Comparison of ENCODE assay signal across 9 cellular contexts in the genomic region with DNA sequence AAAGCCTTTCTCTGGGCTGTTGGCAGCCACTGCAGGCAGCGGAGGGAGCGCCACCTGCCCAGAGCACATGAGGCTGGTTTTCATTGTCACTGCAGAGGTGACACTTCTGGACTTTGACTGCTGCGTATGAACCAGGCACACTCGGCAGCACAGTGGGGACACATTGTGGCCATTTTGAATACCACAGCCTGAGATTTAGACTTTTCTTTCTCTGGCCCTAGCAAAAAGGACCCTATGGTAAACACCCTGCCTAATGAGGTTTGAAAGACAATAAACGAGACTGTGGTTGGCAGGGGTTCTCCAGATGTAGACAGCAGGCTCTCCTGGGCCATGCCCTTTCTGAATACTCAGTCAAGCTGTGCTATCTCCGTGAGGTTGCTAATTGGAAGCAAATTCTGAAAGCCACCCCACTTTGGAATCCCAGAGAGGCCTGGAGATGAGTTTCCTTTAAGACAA. TPM values are rescaled to one million over a fixed set of nuclear protein-coding genes. Genes with fewer than 3 reads are reported as not detected.
DNase-seq lines count a peak whose midpoint lies in the region; ATAC-seq and TF ChIP-seq lines count a peak whose summit lies in the region.
"Had no signal": no experiment of that assay in that cellular context is flagged by ENCODE, and none has a peak within 500 bp of the region (broad histone marks: within the 10 kb centered on the region; RNA-seq: fewer than 3 reads in every experiment).

No MANE protein-coding gene starts in this region.

- peaks cover 15% of the 10 kb centered on the region for H3K27me3 Mint-ChIP-seq in memory B cell

- H3K27me3 ChIP-seq in SJCRH30 (no peaks in the 10 kb centered on the region), dorsolateral prefrontal cortex (no peaks in the 10 kb centered on the region), upper lobe of left lung (no peaks in the 10 kb centered on the region)

- H3K4me3 ChIP-seq in NB4 (ENCODE audit: low read depth, low read length) (no peak overlapping the region), SJCRH30 (no peak overlapping the region), dorsolateral prefrontal cortex (no peak overlapping the region), upper lobe of left lung (no peak overlapping the region)

- TF ChIP-seq CTCF in NB4 (IDR thresholded peaks at IDR 0.05; ENCODE audit: low read depth, low read length) (peak; percentile 56), dorsolateral prefrontal cortex (IDR thresholded peaks at IDR 0.05 in 54 of 56, conservative IDR thresholded peaks at IDR 0.05 in 2 of 56; ENCODE audit: low read depth in 1 of 56, partially characterized antibody in 56 of 56) (peak; percentile 67 to 93 (median 82)), upper lobe of left lung (IDR thresholded peaks at IDR 0.05) (peak in 4 of 6 experiments; percentile 28 to 61 (median 54))

- H3K36me3 Mint-ChIP-seq in memory B cell, result peaks cover 3% of the 10 kb centered on the region

- TF ChIP-seq POLR2A in NB4 (IDR thresholded peaks at IDR 0.05; ENCODE audit: extremely low read depth, insufficient read length) (no peak), upper lobe of left lung (IDR thresholded peaks at IDR 0.05) (no peak)

- DNase-seq in EL (peak; percentile 31), NB4 (ENCODE audit: low read depth) (peak; percentile 69), SJCRH30 (peak; percentile 22 to 59), dorsolateral prefrontal cortex (peak in 9 of 10 donors; percentile 43 to 71 (median 63)), memory B cell (ENCODE audit: low spot score in 2 of 2) (peak; percentile 23 to 40), upper lobe of left lung (peak in 1 of 2 donors; percentile 39)

- H3K4me1 ChIP-seq in SJCRH30 (no peaks in the 10 kb centered on the region), upper lobe of left lung (peaks cover 0 to 4% (median 0%) of the 10 kb centered on the region in 4 donors)

- H3K9me3 Mint-ChIP-seq in memory B cell, result no peaks in the 10 kb centered on the region

- H3K36me3 ChIP-seq in SJCRH30 (no peaks in the 10 kb centered on the region), upper lobe of left lung (no peaks in the 10 kb centered on the region)

- 29 to 37% methylated on average over 6 of the region's 6 CpGs for WGBS in upper lobe of left lung, 2 donors

- H3K4me3 Mint-ChIP-seq in memory B cell, result no peak overlapping the region

- H3K27ac ChIP-seq in SJCRH30 (no peak overlapping the region), dorsolateral prefrontal cortex (peak overlapping the region in 18 of 59 donors; percentile 2 to 66 (median 36)), upper lobe of left lung (no peak overlapping the region)

- ATAC-seq in GM21529 (IDR thresholded peaks at IDR 0.05; ENCODE audit: unreplicated experiment) (peak; percentile 76), memory B cell (ENCODE audit: low read depth) (peak; percentile 88), upper lobe of left lung (ENCODE audit: low FRiP score in 2 of 2) (peak; percentile 49 to 60), HG02970 (IDR thresholded peaks at IDR 0.05; ENCODE audit: low FRiP score, unreplicated experiment) (no peak)

- no peak for TF ChIP-seq EP300 in upper lobe of left lung (IDR thresholded peaks at IDR 0.05)

- peaks cover 4% of the 10 kb centered on the region for H3K4me1 Mint-ChIP-seq in memory B cell

- H3K27ac Mint-ChIP-seq in memory B cell, result no peak overlapping the region

- H3K9me3 ChIP-seq in SJCRH30 (replicated peaks) (no peaks in the 10 kb centered on the region), upper lobe of left lung (no peaks in the 10 kb centered on the region)

- intact Hi-C loops in dorsolateral prefrontal cortex (cut with DNase I), result loop anchor here in 1 of 2 donors (2.0 kb wide), 1 partner anchor 427 kb away; no protein-coding TSS in a partner anchor

RNA-seq across cellular contexts. Expression of gene KCNE2, which starts 12.0 kb away (rescaled TPM):
- 0.12 TPM in 1 of 2 replicates, not detected in the other for total RNA-seq in SJCRH30 (2014; rRNA removed; shearing (Covaris generic))
- 1 to 10 TPM in 30 of 120 experiments, under 1 TPM in 55, not detected in 35; 0.37 to 2.8 (median 0.85) TPM for total RNA-seq in dorsolateral prefrontal cortex
- total RNA-seq in upper lobe of left lung, result not detected
- total RNA-seq: activated CD8-positive, alpha-beta memory T cell treated with anti-CD3 and anti-CD28 coated beads for 36 hours had no signal

RNA-seq across cellular contexts. Expression of gene SMIM11, which starts 23.5 kb away (rescaled TPM):
- 15.5 and 36.8 TPM in 2 replicates for total RNA-seq in SJCRH30 (2014; rRNA removed; shearing (Covaris generic))
- total RNA-seq in dorsolateral prefrontal cortex, result 10 to 100 TPM; 12.5 to 51.6 (median 27.4) TPM
- 10 to 100 TPM in 2 of 6 donors, 1 to 10 TPM in 4; 3.0 to 21.6 (median 8.0) TPM for total RNA-seq in upper lobe of left lung
